Comparison of ENCODE assay signal across 10 cellular contexts in the genomic region with DNA sequence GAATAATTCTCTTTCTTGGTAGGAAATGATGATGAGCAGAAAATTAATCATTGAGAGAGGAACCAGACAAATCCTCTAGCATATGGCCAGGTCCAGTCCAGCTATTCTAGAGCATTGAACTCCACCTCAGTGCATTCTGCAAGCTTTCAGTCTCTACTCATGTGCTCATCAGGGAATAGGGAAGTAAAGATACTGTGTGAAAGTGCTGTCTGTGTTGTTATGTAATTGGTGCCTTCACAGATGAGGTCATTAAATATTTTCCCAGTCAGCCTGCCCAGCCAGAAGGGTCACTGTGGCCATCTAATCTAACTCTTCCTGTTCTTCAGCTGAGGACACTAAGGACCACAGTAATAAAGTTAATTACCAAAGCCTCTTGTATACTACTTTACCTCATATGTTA. TPM values are rescaled to one million over a fixed set of nuclear protein-coding genes. Genes with fewer than 3 reads are reported as not detected.
DNase-seq lines count a peak whose midpoint lies in the region; ATAC-seq and TF ChIP-seq lines count a peak whose summit lies in the region.
"Had no signal": no experiment of that assay in that cellular context is flagged by ENCODE, and none has a peak within 500 bp of the region (broad histone marks: within the 10 kb centered on the region; RNA-seq: fewer than 3 reads in every experiment).

No MANE protein-coding gene starts in this region.

- H3K36me3 Mint-ChIP-seq in Calu3 (ENCODE audit: insufficient read depth, unreplicated experiment), result no peaks in the 10 kb centered on the region

- no TSS peak for BruUV-seq in Calu3 (replicated peaks; lab: Mats Ljungman, UMichigan)

- H3K4me1 Mint-ChIP-seq in Calu3 (ENCODE audit: low read depth, unreplicated experiment), result peaks cover 8% of the 10 kb centered on the region
- H3K4me1 Mint-ChIP-seq: GM23338 had no signal

- CTCF ChIA-PET in Calu3 (lab: Charles Lee), result no interaction called here

- DNase-seq in GM10266 (ENCODE audit: extremely low spot score) (peak; percentile 23), SIG-M5 (lab: John Stamatoyannopoulos, UW) (peak; percentile 70), Right ventricle myocardium superior (no peak), sciatic nerve (ENCODE audit: low spot score) (no peak), Calu3 (no peak)
- DNase-seq in stimulated activated CD4-positive, alpha-beta T cell treated with anti-CD3 and anti-CD28 coated beads, Interleukin-2, amount 100 ng/mL, for 24 hours, result no peak
- DNase-seq in activated CD8-positive, alpha-beta memory T cell treated with anti-CD3 and anti-CD28 coated beads, Interleukin-2, amount 50 U/mL, for 4 hours, result no peak
- DNase-seq: NCI-H1048 had no signal

- TF ChIP-seq CTCF in GM10266 (IDR thresholded peaks at IDR 0.05; ENCODE audit: control insufficient read depth, insufficient read depth, low read depth, missing control alignments) (no peak), Calu3 (IDR thresholded peaks at IDR 0.05; ENCODE audit: unreplicated experiment) (no peak)

- H3K27me3 Mint-ChIP-seq in Calu3 (ENCODE audit: unreplicated experiment), result no peaks in the 10 kb centered on the region

- H3K9me3 Mint-ChIP-seq in Calu3 (ENCODE audit: low read depth, unreplicated experiment), result no peaks in the 10 kb centered on the region
- H3K9me3 Mint-ChIP-seq: GM23338 had no signal

- peak; percentile 93 for ATAC-seq in Right ventricle myocardium superior (ENCODE audit: poor library complexity)
- ATAC-seq in sciatic nerve, result peak; percentile 97
- no peak for ATAC-seq in HG03039 (IDR thresholded peaks at IDR 0.05; ENCODE audit: unreplicated experiment)
- ATAC-seq: GM23338 had no signal

- intact Hi-C loops in Right ventricle myocardium superior (cut with DNase I), result no loop called here
- intact Hi-C loops in sciatic nerve (cut with DNase I), result no loop called here
- intact Hi-C loops in Calu3 (cut with micrococcal nuclease; ENCODE audit: unreplicated experiment), result no loop called here

- H3K4me3 Mint-ChIP-seq in Calu3 (ENCODE audit: low read depth, unreplicated experiment), result no peak overlapping the region
- H3K4me3 Mint-ChIP-seq: GM23338 had no signal

- no peak overlapping the region for H3K27ac Mint-ChIP-seq in Calu3 (ENCODE audit: unreplicated experiment)
- H3K27ac Mint-ChIP-seq: GM23338 had no signal

RNA-seq across cellular contexts. Expression of a gene that starts 28.2 kb away (rescaled TPM):
- 2.6 TPM for total RNA-seq in Right ventricle myocardium superior
- total RNA-seq in sciatic nerve, result 6.7 TPM
- 6.7 and 8.8 TPM in 2 replicates for total RNA-seq in Calu3 (2022)

Comparison
In these comparisons a context has a peak if more than half of its experiments do, and no peak if none do; other contexts are left out.
1. DNase-seq: peak in GM10266 (single experiment) and SIG-M5 (single experiment); none in Right ventricle myocardium superior (single experiment), sciatic nerve (single experiment), stimulated activated CD4-positive, alpha-beta T cell treated with anti-CD3 and anti-CD28 coated beads, Interleukin-2, amount 100 ng/mL, for 24 hours (0 of 2), activated CD8-positive, alpha-beta memory T cell treated with anti-CD3 and anti-CD28 coated beads, Interleukin-2, amount 50 U/mL, for 4 hours (single experiment) and Calu3 (single experiment).